ENCODE assay signal across 9 cellular contexts in genomic region chr17:2238432-2239169, GRCh38.
DNase-seq lines count a peak whose midpoint lies in the region; ATAC-seq, FAIRE-seq and TF ChIP-seq lines count a peak whose summit lies in the region.
"Had no signal": no experiment of that assay in that cellular context is flagged by ENCODE, and none has a peak within 500 bp of the region (broad histone marks: within the 10 kb centered on the region; RNA-seq: fewer than 3 reads in every experiment).

No MANE protein-coding gene starts in this region.

- H3K4me2 ChIP-seq in HepG2 (ENCODE audit: low read depth, low read length): no peak overlapping the region

- no peak for ATAC-seq in HepG2
- peak in 1 of 2 donors; percentile 18 for ATAC-seq in lower lobe of right lung

- DNase-seq in HepG2 (ENCODE audit: low spot score) (no peak), Peyer's patch (no peak), lower lobe of right lung (no peak), HuH-7.5 (ENCODE audit: low spot score) (no peak), DMS79 treated with DMSO at 0.1 percent for 48 hours (lab: John Stamatoyannopoulos, UW) (no peak)
- DNase-seq in activated naive CD4-positive, alpha-beta T cell treated with anti-CD3 and anti-CD28 coated beads, Interleukin-2, amount 50 U/mL, for 16 hours: no peak
- DNase-seq in activated effector memory CD4-positive, alpha-beta T cell treated with anti-CD3 and anti-CD28 coated beads, Interleukin-2, amount 50 U/mL, for 16 hours: no peak
- DNase-seq: small intestine had no signal

- no peaks in the 10 kb centered on the region for H3K79me2 ChIP-seq in HepG2 (ENCODE audit: insufficient read depth, low read length)

- peak overlapping the region; percentile 44 to 66 for H3K27ac ChIP-seq in liver (ENCODE audit: low read depth in 1 of 2, low read length in 2 of 2)
- no peak overlapping the region for H3K27ac ChIP-seq in HepG2 (ENCODE audit: extremely low read length, insufficient read depth, low read length)
- peak overlapping the region; percentile 50 to 82 (median 74) for H3K27ac ChIP-seq in Peyer's patch
- H3K27ac ChIP-seq in lower lobe of right lung: peak overlapping the region; percentile 57

- H3K4me1 ChIP-seq in liver (ENCODE audit: control insufficient read depth in 4 of 4, insufficient read depth in 4 of 4, low read length in 3 of 4) (no peaks in the 10 kb centered on the region), HepG2 (ENCODE audit: insufficient read depth, low read length) (no peaks in the 10 kb centered on the region), Peyer's patch (peaks cover 0 to 16% (median 0%) of the 10 kb centered on the region in 4 donors), lower lobe of right lung (peaks cover 34% of the 10 kb centered on the region)

- no peaks in the 10 kb centered on the region for H3K27me3 ChIP-seq in liver (ENCODE audit: control insufficient read depth in 4 of 4, insufficient read depth in 4 of 4, low read length in 3 of 4)
- H3K27me3 ChIP-seq in HepG2 (ENCODE audit: control insufficient read depth in 1 of 2, insufficient read depth in 2 of 2, low read length in 2 of 2): no peaks in the 10 kb centered on the region; a peak in 1 of 5 replicates
- no peaks in the 10 kb centered on the region for H3K27me3 ChIP-seq in Peyer's patch
- no peaks in the 10 kb centered on the region for H3K27me3 ChIP-seq in lower lobe of right lung (ENCODE audit: low read depth)

- H3K36me3 ChIP-seq in liver (ENCODE audit: control insufficient read depth in 4 of 4, insufficient read depth in 3 of 4, low read depth in 1 of 4, low read length in 3 of 4) (peaks cover 0 to 15% (median 3%) of the 10 kb centered on the region in 4 donors), HepG2 (replicated peaks in 1 of 2; ENCODE audit: control insufficient read depth in 1 of 2, insufficient read depth in 2 of 2, low read length in 2 of 2) (peaks cover 18 to 68% of the 10 kb centered on the region in 2 experiments; a peak in 4 of 5 replicates), Peyer's patch (peaks cover 0 to 22% (median 0%) of the 10 kb centered on the region in 3 donors), lower lobe of right lung (peaks cover 37% of the 10 kb centered on the region)

- intact Hi-C loops in HepG2 (cut with micrococcal nuclease; ENCODE audit: unreplicated experiment): no loop called here
- intact Hi-C loops in lower lobe of right lung (cut with DNase I): no loop called here

- TF ChIP-seq RAD21 in liver (IDR thresholded peaks at IDR 0.05): no peak
- TF ChIP-seq RAD21 in HepG2 (CRISPR knock-in tag; IDR thresholded peaks at IDR 0.05): no peak

- TF ChIP-seq EP300 in HepG2 (IDR thresholded peaks at IDR 0.05; ENCODE audit: low read depth in 2 of 2, low read length in 2 of 2): no peak
- no peak for TF ChIP-seq EP300 in HepG2 (CRISPR knock-in tag; IDR thresholded peaks at IDR 0.05; ENCODE audit: borderline replicate concordance)

- TF ChIP-seq POLR2A in HepG2 (IDR thresholded peaks at IDR 0.05; ENCODE audit: insufficient read depth in 1 of 2, low read depth in 2 of 2, low read length in 2 of 2) (no peak), Peyer's patch (IDR thresholded peaks at IDR 0.05) (no peak)

- no peaks in the 10 kb centered on the region for H3K9me3 ChIP-seq in liver (ENCODE audit: control insufficient read depth in 4 of 4, low read length in 3 of 4)
- no peaks in the 10 kb centered on the region for H3K9me3 ChIP-seq in HepG2 (ENCODE audit: low read length)
- no peaks in the 10 kb centered on the region for H3K9me3 ChIP-seq in Peyer's patch
- no peaks in the 10 kb centered on the region for H3K9me3 ChIP-seq in lower lobe of right lung

- H3K9ac ChIP-seq in liver (ENCODE audit: low read depth in 1 of 2, low read length in 2 of 2) (peak overlapping the region in 1 of 2 donors; percentile 9), HepG2 (ENCODE audit: insufficient read depth, low read depth, low read length) (no peak overlapping the region)

- WGBS in liver: 77% methylated on average over 15 of the region's 15 CpGs
- WGBS in HepG2 (ENCODE audit: low lambda C conversion rate): 95% methylated on average over 15 of the region's 15 CpGs

- CTCF ChIA-PET in HepG2 (lab: Yijun Ruan, JAX; ENCODE audit: low intra/inter-chr PET ratio, low total read pairs): no interaction called here

- in situ Hi-C loops in HepG2 (cut with HindIII; ENCODE audit: extremely low pct_ligation_motif_present, low pct_unique_long_range_greater_than_20kb): loop anchor here (25.0 kb wide), 1 partner anchor 326 kb away; no protein-coding TSS in a partner anchor

- FAIRE-seq in HepG2 (lab: Jason Lieb, UNC): no peak
- FAIRE-seq: small intestine had no signal

- H2AFZ ChIP-seq in HepG2 (ENCODE audit: low read length): no peak overlapping the region

- POLR2A ChIA-PET in HepG2 (lab: Yijun Ruan, JAX): no interaction called here

- no TSS peak for BruUV-seq in HepG2 (replicated peaks; lab: Mats Ljungman, UMichigan)

- H4K20me1 ChIP-seq in HepG2 (ENCODE audit: insufficient read depth, low read length): no peaks in the 10 kb centered on the region

- no peak for TF ChIP-seq CTCF in liver (IDR thresholded peaks at IDR 0.05; ENCODE audit: low read depth, low read length, missing input control)
- TF ChIP-seq CTCF in HepG2 (CRISPR knock-in tag; IDR thresholded peaks at IDR 0.05): no peak
- TF ChIP-seq CTCF in Peyer's patch (IDR thresholded peaks at IDR 0.05): no peak
- no peak for TF ChIP-seq CTCF in lower lobe of right lung (IDR thresholded peaks at IDR 0.05)

- no peak overlapping the region for H3K4me3 ChIP-seq in liver (ENCODE audit: low read depth in 1 of 3, low read length in 3 of 3)
- H3K4me3 ChIP-seq in HepG2 (replicated peaks in 1 of 3; ENCODE audit: insufficient read depth in 1 of 3, low read depth in 2 of 3, low read length in 3 of 3): no peak overlapping the region
- no peak overlapping the region for H3K4me3 ChIP-seq in Peyer's patch
- H3K4me3 ChIP-seq in lower lobe of right lung: no peak overlapping the region

TF ChIP-seq in liver, 16 proteins besides CTCF, POLR2A, EP300 and RAD21:
- no peak for TF ChIP-seq ZBTB33 (IDR thresholded peaks at IDR 0.05)

TF ChIP-seq in HepG2, 621 proteins besides CTCF, POLR2A, EP300 and RAD21:
- TF ChIP-seq TRIM24 (CRISPR knock-in tag; IDR thresholded peaks at IDR 0.05): no peak
- no peak for TF ChIP-seq ZNF776 (CRISPR knock-in tag; IDR thresholded peaks at IDR 0.05)
- TF ChIP-seq ZNF83 (CRISPR knock-in tag; IDR thresholded peaks at IDR 0.05; ENCODE audit: borderline replicate concordance): no peak
- TF ChIP-seq ZNF224 (CRISPR knock-in tag; IDR thresholded peaks at IDR 0.05): no peak
- TF ChIP-seq DRAP1 (CRISPR knock-in tag; IDR thresholded peaks at IDR 0.05): no peak
- TF ChIP-seq EZH2 (conservative IDR thresholded peaks at IDR 0.05; ENCODE audit: low read depth, low read length): no peak
- TF ChIP-seq ZNF354B (CRISPR knock-in tag; IDR thresholded peaks at IDR 0.05): no peak
- no peak for TF ChIP-seq KLF15 (CRISPR knock-in tag; IDR thresholded peaks at IDR 0.05; ENCODE audit: borderline replicate concordance)
- TF ChIP-seq RNF2 (conservative IDR thresholded peaks at IDR 0.05; ENCODE audit: low read depth): no peak
- TF ChIP-seq SMAD9 (CRISPR knock-in tag; IDR thresholded peaks at IDR 0.05): no peak
- TF ChIP-seq MAFF (IDR thresholded peaks at IDR 0.05; ENCODE audit: low read depth, low read length): no peak
- TF ChIP-seq ZNF546 (CRISPR knock-in tag; conservative IDR thresholded peaks at IDR 0.05): no peak
- no peak for TF ChIP-seq ZFX (CRISPR knock-in tag; IDR thresholded peaks at IDR 0.05; ENCODE audit: low read depth)
- no peak for TF ChIP-seq ZNF333 (CRISPR knock-in tag; IDR thresholded peaks at IDR 0.05; ENCODE audit: borderline replicate concordance)
- no peak for TF ChIP-seq THAP8 (CRISPR knock-in tag; IDR thresholded peaks at IDR 0.05; ENCODE audit: borderline replicate concordance)
- no peak for TF ChIP-seq SKI (IDR thresholded peaks at IDR 0.05; ENCODE audit: partially characterized antibody)
- TF ChIP-seq DNMT3B (CRISPR knock-in tag; conservative IDR thresholded peaks at IDR 0.05): no peak
TF ChIP-seq in HepG2: peak in this region for 0.
